In genomic region chr10:3782456-3783312, GRCh38 we compare ENCODE assay signal across 8 cellular contexts. TPM values are rescaled to one million over a fixed set of nuclear protein-coding genes. Genes with fewer than 3 reads are reported as not detected.
DNase-seq lines count a peak whose midpoint lies in the region; ATAC-seq, FAIRE-seq and TF ChIP-seq lines count a peak whose summit lies in the region.

No MANE protein-coding gene starts in this region.

- peaks cover 9% of the 10 kb centered on the region for H3K79me1 ChIP-seq in neuronal stem cell (ENCODE audit: low read depth, low read length)

- H3K27ac ChIP-seq in adipose tissue (ENCODE audit: low read depth, low read length) (peak overlapping the region; percentile 100), neuronal stem cell (replicated peaks; ENCODE audit: low read length) (no peak overlapping the region)

- peaks cover 36% of the 10 kb centered on the region for H3K4me1 Mint-ChIP-seq in glutamatergic neuron (ENCODE audit: low read depth, unreplicated experiment)

- H3K4me3 Mint-ChIP-seq in glutamatergic neuron (ENCODE audit: unreplicated experiment), result peak overlapping the region; percentile 98

- peak overlapping the region; percentile 93 to 99 for H3K4me3 ChIP-seq in neuronal stem cell (ENCODE audit: low read length in 2 of 2)

- peaks cover 29% of the 10 kb centered on the region for H3K27me3 Mint-ChIP-seq in glutamatergic neuron (ENCODE audit: unreplicated experiment)

- no peak overlapping the region for H4K91ac ChIP-seq in neuronal stem cell (ENCODE audit: low read depth, low read length, poor library complexity)

- peak overlapping the region; percentile 98 for H3K27ac Mint-ChIP-seq in glutamatergic neuron (ENCODE audit: unreplicated experiment)

- H2BK120ac ChIP-seq in neuronal stem cell (ENCODE audit: low read depth, low read length), result no peak overlapping the region

- peak overlapping the region; percentile 52 for H2AFZ ChIP-seq in neuronal stem cell (ENCODE audit: low read length)

- H3K27me3 ChIP-seq in neuronal stem cell (ENCODE audit: control insufficient read depth in 3 of 3, insufficient read depth in 3 of 3, low read depth in 1 of 3, low read length in 3 of 3), result peaks cover 0 to 3% (median 0%) of the 10 kb centered on the region in 3 experiments

- peak; percentile 15 for ATAC-seq in HG02759 (IDR thresholded peaks at IDR 0.05; ENCODE audit: unreplicated experiment)
- no peak for ATAC-seq in GM21360 (IDR thresholded peaks at IDR 0.05; ENCODE audit: unreplicated experiment)

- no peak overlapping the region for H2AK5ac ChIP-seq in neuronal stem cell (ENCODE audit: low read depth, low read length)

- no peak overlapping the region for H3K23ac ChIP-seq in neuronal stem cell (ENCODE audit: low read depth, low read length, poor library complexity)

- H3K14ac ChIP-seq in neuronal stem cell (ENCODE audit: low read length), result no peak overlapping the region

- H2BK5ac ChIP-seq in neuronal stem cell (ENCODE audit: low read length), result no peak overlapping the region

- no peak overlapping the region for H2BK15ac ChIP-seq in neuronal stem cell (ENCODE audit: low read length)

- H2BK12ac ChIP-seq in neuronal stem cell (ENCODE audit: low read length), result no peak overlapping the region

- peak overlapping the region; percentile 62 for H3K4me2 ChIP-seq in neuronal stem cell (ENCODE audit: insufficient read depth, low read length, poor library complexity, severe bottlenecking)

- peaks cover 15% of the 10 kb centered on the region for H3K36me3 Mint-ChIP-seq in glutamatergic neuron (ENCODE audit: unreplicated experiment)

- no peak for TF ChIP-seq CTCF in glutamatergic neuron (IDR thresholded peaks at IDR 0.05; ENCODE audit: partially characterized antibody, unreplicated experiment)

- WGBS in adipose tissue, 3 donors, result 1 to 31% (median 1%) methylated on average over 13 of the region's 13 CpGs
- no CpG with 5 or more reads among the region's 13 CpGs for WGBS in neuronal stem cell (ENCODE audit: extremely low coverage in 2 of 2, insufficient read length in 2 of 2, insufficient replicate concordance in 1 of 2), 2 donors

- H3K36me3 ChIP-seq in neuronal stem cell (replicated peaks in 1 of 2; ENCODE audit: control insufficient read depth in 2 of 2, insufficient read depth in 2 of 2, low read length in 2 of 2), result peaks cover 29 to 50% of the 10 kb centered on the region in 2 donors

- peaks cover 6 to 13% of the 10 kb centered on the region in 2 donors for H3K4me1 ChIP-seq in neuronal stem cell (ENCODE audit: control insufficient read depth in 2 of 2, insufficient read depth in 1 of 2, low read depth in 1 of 2, low read length in 2 of 2)

- peak; percentile 84 for FAIRE-seq in RCC 7860 (lab: Jason Lieb, UNC)

- H3K4ac ChIP-seq in neuronal stem cell (ENCODE audit: low read length), result no peak overlapping the region

- peaks cover 0 to 2% of the 10 kb centered on the region in 2 donors for H3K9me3 ChIP-seq in neuronal stem cell (replicated peaks in 1 of 2; ENCODE audit: control insufficient read depth in 2 of 2, insufficient read depth in 1 of 2, low read depth in 1 of 2, low read length in 2 of 2)

- DNase-seq in EH (ENCODE audit: low read depth) (peak; percentile 96), RCC 7860 (ENCODE audit: low spot score) (peak; percentile 94), glutamatergic neuron (no peak), neuronal stem cell (ENCODE audit: low spot score) (no peak), NCI-H1436 treated with DMSO at 0.1 percent for 48 hours (lab: John Stamatoyannopoulos, UW) (no peak)

- peak overlapping the region; percentile 61 for H3K9ac ChIP-seq in neuronal stem cell (ENCODE audit: low read depth, low read length, poor library complexity)

- no peak overlapping the region for H4K8ac ChIP-seq in neuronal stem cell (ENCODE audit: low read depth, low read length)

- no peak overlapping the region for H3K18ac ChIP-seq in neuronal stem cell (ENCODE audit: low read length)

- peaks cover 38% of the 10 kb centered on the region for H3K9me3 Mint-ChIP-seq in glutamatergic neuron (ENCODE audit: unreplicated experiment)

RNA-seq across cellular contexts. Expression of gene KLF6, which starts 2.3 kb away (rescaled TPM):
- polyA plus RNA-seq in adipose tissue, result 100 to 1,000 TPM in 1 of 3 donors, 10 to 100 TPM in 2; 66.9 to 325 (median 73.8) TPM
- 88.6 TPM for total RNA-seq in glutamatergic neuron (ENCODE audit: unreplicated experiment)
- polyA plus RNA-seq in neuronal stem cell (2013, experiment 1 of 2), result 12.9 TPM
- 13.2 TPM for polyA plus RNA-seq in neuronal stem cell (2013, experiment 2 of 2)

Comparison
In these comparisons a context has a peak if more than half of its experiments do, and no peak if none do; other contexts are left out.
1. DNase-seq: peak in EH (single experiment) and RCC 7860 (single experiment); none in glutamatergic neuron (single experiment), neuronal stem cell (single experiment) and NCI-H1436 treated with DMSO at 0.1 percent for 48 hours (single experiment).